ENCODE assay signal across 8 cellular contexts in the genomic region with DNA sequence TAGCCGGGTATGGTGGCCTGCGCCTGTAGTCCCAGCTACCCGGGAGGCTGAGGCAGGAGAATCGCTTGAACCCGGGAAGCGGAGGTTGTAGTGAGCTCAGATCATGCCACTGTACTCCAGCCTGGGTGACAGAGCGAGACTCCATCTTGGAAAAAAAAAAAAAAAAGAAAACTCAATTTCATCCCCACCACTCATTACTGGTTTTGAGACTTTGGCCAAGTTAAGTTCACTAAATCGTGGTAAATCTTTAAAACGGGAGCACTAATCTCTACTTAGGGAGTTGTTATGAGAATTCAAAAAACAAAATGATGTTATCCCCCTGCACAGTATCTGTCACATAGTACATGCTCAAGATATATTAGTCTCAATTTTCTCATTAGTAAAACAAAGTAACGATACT. TPM values are rescaled to one million over a fixed set of nuclear protein-coding genes. Genes with fewer than 3 reads are reported as not detected.
DNase-seq lines count a peak whose midpoint lies in the region; FAIRE-seq and TF ChIP-seq lines count a peak whose summit lies in the region.
"Not testable (repeated sequence)": the region's sequence is repeated elsewhere in the genome, so short reads cannot be mapped to it uniquely, and the experiment has no call there.

No MANE protein-coding gene starts in this region.

- peak overlapping the region; percentile 70 for H3K27ac ChIP-seq in CD8-positive, alpha-beta memory T cell (ENCODE audit: low read depth, low read length)
- not testable (repeated sequence) for H3K27ac ChIP-seq in KMS-11, WERI-Rb-1, ascending aorta, neural progenitor cell, suprapubic skin
- H3K27ac ChIP-seq in endothelial cell of umbilical vein (ENCODE audit: insufficient read depth, low read depth, low read length) (peak overlapping the region; percentile 47), keratinocyte (ENCODE audit: control insufficient read depth, insufficient read depth, low read length) (peak overlapping the region; percentile 79)

- not testable (repeated sequence) for H2AFZ ChIP-seq in KMS-11 (ENCODE audit: low read depth); endothelial cell of umbilical vein (ENCODE audit: low read depth, low read length); keratinocyte (ENCODE audit: control insufficient read depth, low read length); neural progenitor cell (replicated peaks)

- H3K27ac Mint-ChIP-seq in CD8-positive, alpha-beta memory T cell: peak overlapping the region in 6 of 8 donors; percentile 83 to 100 (median 93)
- H3K27ac Mint-ChIP-seq in neural progenitor cell: not testable (repeated sequence)

- not testable (repeated sequence) for TF ChIP-seq POLR2A in endothelial cell of umbilical vein (IDR thresholded peaks at IDR 0.05; ENCODE audit: low read depth, low read length); suprapubic skin (IDR thresholded peaks at IDR 0.05)

- H3K4me1 Mint-ChIP-seq in CD8-positive, alpha-beta memory T cell: peaks cover 24 to 35% (median 26%) of the 10 kb centered on the region in 3 donors
- peaks cover 16% of the 10 kb centered on the region for H3K4me1 Mint-ChIP-seq in neural progenitor cell

- not testable (repeated sequence) for H3K9me3 ChIP-seq in CD8-positive, alpha-beta memory T cell (ENCODE audit: low read length); WERI-Rb-1 (ENCODE audit: severe bottlenecking); ascending aorta; endothelial cell of umbilical vein (replicated peaks; ENCODE audit: control insufficient read depth, insufficient read depth, low read length); keratinocyte (ENCODE audit: control insufficient read depth, low read depth, low read length); neural progenitor cell (ENCODE audit: low read depth); suprapubic skin

- CTCF ChIA-PET in CD8-positive, alpha-beta memory T cell (lab: Charles Lee): interaction anchor here (1.0 to 3.8 kb wide), 4 partner anchors 9 to 41 kb away, joined by 3 to 16 read pairs (median 8); partner anchors contain the start of gene LATS1
- CTCF ChIA-PET in endothelial cell of umbilical vein (lab: Charles Lee): not testable (repeated sequence)

- peak overlapping the region; percentile 54 for H3K4me2 ChIP-seq in KMS-11
- H3K4me2 ChIP-seq in endothelial cell of umbilical vein (ENCODE audit: insufficient read depth, low read length): peak overlapping the region; percentile 90
- peak overlapping the region; percentile 88 for H3K4me2 ChIP-seq in keratinocyte (ENCODE audit: control insufficient read depth, extremely low read depth, insufficient read depth, low read depth, low read length)
- peak overlapping the region; percentile 76 for H3K4me2 ChIP-seq in neural progenitor cell

- not testable (repeated sequence) for H3K27me3 Mint-ChIP-seq in CD8-positive, alpha-beta memory T cell; neural progenitor cell (ENCODE audit: insufficient read depth, low read depth)

- H3K36me3 Mint-ChIP-seq in CD8-positive, alpha-beta memory T cell: peaks cover 4 to 41% (median 7%) of the 10 kb centered on the region in 3 donors
- peaks cover 12% of the 10 kb centered on the region for H3K36me3 Mint-ChIP-seq in neural progenitor cell

- not testable (repeated sequence) for DNase-seq in CD8-positive, alpha-beta memory T cell; WERI-Rb-1; ascending aorta (ENCODE audit: low spot score in 2 of 2); endothelial cell of umbilical vein (ENCODE audit: low read depth, low spot score); keratinocyte (ENCODE audit: low read depth, low spot score); neural progenitor cell (ENCODE audit: low spot score); suprapubic skin (ENCODE audit: low spot score in 2 of 2)

- H3K27me3 ChIP-seq in CD8-positive, alpha-beta memory T cell (ENCODE audit: insufficient read depth, low read length, poor library complexity, severe bottlenecking); KMS-11 (ENCODE audit: insufficient read depth, low read depth); WERI-Rb-1 (ENCODE audit: insufficient read depth, low read depth, severe bottlenecking); ascending aorta; endothelial cell of umbilical vein (ENCODE audit: control insufficient read depth in 2 of 2, insufficient read depth in 2 of 2, low read length in 2 of 2); keratinocyte (ENCODE audit: control insufficient read depth, extremely low read depth, insufficient read depth, low read length); neural progenitor cell; suprapubic skin: not testable (repeated sequence)

- peak overlapping the region; percentile 61; the same call in 1 of the 2 replicates for H3K9ac ChIP-seq in KMS-11
- peak overlapping the region; percentile 89 for H3K9ac ChIP-seq in endothelial cell of umbilical vein (replicated peaks; ENCODE audit: extremely low read depth, insufficient read depth, low read length)
- peak overlapping the region; percentile 90 for H3K9ac ChIP-seq in keratinocyte (ENCODE audit: control insufficient read depth, extremely low read depth, insufficient read depth, low read length)
- H3K9ac ChIP-seq in neural progenitor cell: peak overlapping the region; percentile 70

- not testable (repeated sequence) for H3K9me3 Mint-ChIP-seq in CD8-positive, alpha-beta memory T cell; neural progenitor cell

- not testable (repeated sequence) for H4K20me1 ChIP-seq in KMS-11 (ENCODE audit: insufficient read depth); endothelial cell of umbilical vein (replicated peaks; ENCODE audit: control insufficient read depth, extremely low read depth, insufficient read depth, low read length); keratinocyte (ENCODE audit: control insufficient read depth, extremely low read depth, insufficient read depth, low read length); neural progenitor cell (ENCODE audit: low read depth)

- H3K36me3 ChIP-seq in CD8-positive, alpha-beta memory T cell (ENCODE audit: insufficient read depth, low read length): peaks cover 18% of the 10 kb centered on the region
- H3K36me3 ChIP-seq in KMS-11 (ENCODE audit: insufficient read depth); endothelial cell of umbilical vein (ENCODE audit: control insufficient read depth in 2 of 2, extremely low read depth in 1 of 2, insufficient read depth in 2 of 2, low read length in 2 of 2); keratinocyte (ENCODE audit: control insufficient read depth in 2 of 2, extremely low read depth in 1 of 2, insufficient read depth in 2 of 2, low read length in 2 of 2); neural progenitor cell: not testable (repeated sequence)
- H3K36me3 ChIP-seq in WERI-Rb-1 (peaks cover 41% of the 10 kb centered on the region), ascending aorta (peaks cover 23 to 24% of the 10 kb centered on the region in 2 donors), suprapubic skin (peaks cover 32% of the 10 kb centered on the region)

- intact Hi-C loops in ascending aorta (cut with DNase I): loop anchor here (10.0 kb wide), 1 partner anchor 180 kb away; the partner anchor contains the start of gene RAET1G
- intact Hi-C loops in endothelial cell of umbilical vein (cut with micrococcal nuclease): not testable (repeated sequence)

- 74% methylated on average over 10 of the region's 10 CpGs for WGBS in suprapubic skin

- not testable (repeated sequence) for TF ChIP-seq EP300 in suprapubic skin (IDR thresholded peaks at IDR 0.05)

- POLR2A ChIA-PET in CD8-positive, alpha-beta memory T cell (lab: Charles Lee): interaction anchor here (0.6 kb wide), 1 partner anchor 897 kb away, joined by 3 read pairs; no protein-coding TSS in a partner anchor
- POLR2A ChIA-PET in endothelial cell of umbilical vein (lab: Charles Lee): interaction anchor here (0.5 kb wide), 1 partner anchor 8 kb away, joined by 3 read pairs; no protein-coding TSS in a partner anchor

- FAIRE-seq in endothelial cell of umbilical vein (lab: Jason Lieb, UNC); keratinocyte (lab: Jason Lieb, UNC): not testable (repeated sequence)

- not testable (repeated sequence) for H3K9me1 ChIP-seq in endothelial cell of umbilical vein (replicated peaks; ENCODE audit: control insufficient read depth, extremely low read depth, insufficient read depth, low read length); keratinocyte (ENCODE audit: control insufficient read depth, extremely low read depth, insufficient read depth, low read length)

- dilution Hi-C loops in endothelial cell of umbilical vein (cut with MboI; ENCODE audit: extremely low pct_ligation_motif_present, low sequenced_read_pairs); keratinocyte (cut with MboI; ENCODE audit: extremely low pct_ligation_motif_present, low sequenced_read_pairs): not testable (repeated sequence)

- peak overlapping the region; percentile 65 for H3K4me3 ChIP-seq in CD8-positive, alpha-beta memory T cell (ENCODE audit: low read length)
- not testable (repeated sequence) for H3K4me3 ChIP-seq in KMS-11 (IDR thresholded peaks at IDR 0.05; ENCODE audit: insufficient read depth, low read depth, low read length)
- peak overlapping the region; percentile 82 for H3K4me3 ChIP-seq in WERI-Rb-1 (ENCODE audit: low read depth, low read length)
- peak overlapping the region; percentile 70 to 73 for H3K4me3 ChIP-seq in ascending aorta
- peak overlapping the region in 2 of 3 experiments; percentile 83 to 96 for H3K4me3 ChIP-seq in endothelial cell of umbilical vein (replicated peaks in 1 of 3; ENCODE audit: insufficient read depth in 1 of 3, low read depth in 1 of 3, low read length in 3 of 3)
- peak overlapping the region in 2 of 3 experiments; percentile 94 to 95 for H3K4me3 ChIP-seq in keratinocyte (ENCODE audit: control insufficient read depth in 2 of 3, extremely low read depth in 1 of 3, insufficient read depth in 2 of 3, low read depth in 1 of 3, low read length in 3 of 3)
- peak overlapping the region; percentile 73 for H3K4me3 ChIP-seq in neural progenitor cell
- peak overlapping the region; percentile 78 for H3K4me3 ChIP-seq in suprapubic skin

- H3K4me1 ChIP-seq in CD8-positive, alpha-beta memory T cell (ENCODE audit: insufficient read depth, low read length): peaks cover 18% of the 10 kb centered on the region
- H3K4me1 ChIP-seq in KMS-11 (ENCODE audit: low read depth, poor library complexity, severe bottlenecking) (peaks cover 11% of the 10 kb centered on the region), suprapubic skin (peaks cover 22% of the 10 kb centered on the region)
- H3K4me1 ChIP-seq in ascending aorta; endothelial cell of umbilical vein (ENCODE audit: control insufficient read depth, extremely low read depth, insufficient read depth, low read length); keratinocyte (ENCODE audit: control insufficient read depth, extremely low read depth, insufficient read depth, low read length); neural progenitor cell: not testable (repeated sequence)

- not testable (repeated sequence) for TF ChIP-seq CTCF in KMS-11 (conservative IDR thresholded peaks at IDR 0.05; ENCODE audit: low read depth, low read length); WERI-Rb-1 (IDR thresholded peaks at IDR 0.05; ENCODE audit: low read depth, low read length); ascending aorta (IDR thresholded peaks at IDR 0.05); endothelial cell of umbilical vein (IDR thresholded peaks at IDR 0.05; ENCODE audit: extremely low read depth in 1 of 2, insufficient read depth in 1 of 2, low read depth in 1 of 2, low read length in 2 of 2); keratinocyte (optimal IDR thresholded peaks at IDR 0.05 in 1 of 3, IDR thresholded peaks at IDR 0.05 in 1 of 3, conservative IDR thresholded peaks at IDR 0.05 in 1 of 3; ENCODE audit: extremely low read depth in 1 of 3, insufficient read depth in 2 of 3, low read length in 3 of 3); neural progenitor cell (IDR thresholded peaks at IDR 0.05); suprapubic skin (IDR thresholded peaks at IDR 0.05)

- peak overlapping the region; percentile 94 to 99 (median 95) for H3K4me3 Mint-ChIP-seq in CD8-positive, alpha-beta memory T cell
- peak overlapping the region; percentile 98 for H3K4me3 Mint-ChIP-seq in neural progenitor cell

- H3K79me2 ChIP-seq in KMS-11 (ENCODE audit: insufficient read depth, low read depth) (peaks cover 30% of the 10 kb centered on the region), endothelial cell of umbilical vein (ENCODE audit: control insufficient read depth, insufficient read depth, low read length) (peaks cover 22% of the 10 kb centered on the region), keratinocyte (ENCODE audit: control insufficient read depth, insufficient read depth, low read length) (peaks cover 24% of the 10 kb centered on the region), neural progenitor cell (ENCODE audit: low read depth) (peaks cover 38% of the 10 kb centered on the region)

- not testable (repeated sequence) for BruUV-seq in endothelial cell of umbilical vein (replicated peaks; lab: Mats Ljungman, UMichigan)

- peaks cover 15% of the 10 kb centered on the region for H3F3A ChIP-seq in neural progenitor cell (ENCODE audit: low read depth)

RNA-seq across cellular contexts. Expression of gene NUP43, which starts 1.1 kb away (rescaled TPM):
- 10 to 100 TPM; 82.3 to 86.2 TPM for total RNA-seq in CD8-positive, alpha-beta memory T cell
- polyA plus RNA-seq in CD8-positive, alpha-beta memory T cell: 6.2 TPM
- 2.9 TPM for total RNA-seq in ascending aorta
- 49.0 and 56.8 TPM in 2 replicates for total RNA-seq in endothelial cell of umbilical vein
- 12.3 and 14.9 TPM in 2 replicates for polyA plus RNA-seq in endothelial cell of umbilical vein
- 14.8 and 16.0 TPM in 2 replicates for polyA plus RNA-seq in endothelial cell of umbilical vein (2011; cell fraction: cytosol; rRNA removed)
- 34.9 and 53.1 TPM in 2 replicates for polyA plus RNA-seq in endothelial cell of umbilical vein (2011; cell fraction: nucleus; rRNA removed)
- polyA plus RNA-seq in endothelial cell of umbilical vein (2012): 20.4 and 33.2 TPM in 2 replicates
- 70.1 and 87.7 TPM in 2 replicates for polyA minus RNA-seq in endothelial cell of umbilical vein
- 24.8 TPM for polyA minus RNA-seq in endothelial cell of umbilical vein (2011; cell fraction: cytosol; rRNA and poly(A)+ RNA removed)
- 21.5 and 31.9 TPM in 2 replicates for polyA minus RNA-seq in endothelial cell of umbilical vein (2011; cell fraction: nucleus; rRNA and poly(A)+ RNA removed)
- 24.0 to 33.8 TPM (median 30.2 TPM) in 3 replicates for polyA plus RNA-seq in keratinocyte
- polyA plus RNA-seq in keratinocyte (2011; ENCODE audit: low read depth): 20.3 TPM
- polyA plus RNA-seq in keratinocyte (2011; cell fraction: cytosol; rRNA removed): 18.5 and 34.2 TPM in 2 replicates
- polyA plus RNA-seq in keratinocyte (2011; cell fraction: nucleus; rRNA removed): 33.7 and 35.1 TPM in 2 replicates
- 16.5 and 23.1 TPM in 2 replicates for polyA plus RNA-seq in keratinocyte (2012; ENCODE audit: low replicate concordance)
- polyA minus RNA-seq in keratinocyte: 33.1 to 101 TPM (median 64.8 TPM) in 3 replicates
- polyA minus RNA-seq in keratinocyte (2011; cell fraction: cytosol; rRNA and poly(A)+ RNA removed): 21.9 TPM
- 14.1 and 31.7 TPM in 2 replicates for polyA minus RNA-seq in keratinocyte (2011; cell fraction: nucleus; rRNA and poly(A)+ RNA removed)
- 84.5 and 107 TPM in 2 replicates for total RNA-seq in neural progenitor cell (ENCODE audit: low replicate concordance)
- 10 to 100 TPM; 21.0 to 31.3 (median 22.3) TPM for total RNA-seq in suprapubic skin

RNA-seq across cellular contexts. Expression of gene PCMT1, which starts 4.3 kb away (rescaled TPM):
- 100 to 1,000 TPM; 107 to 108 TPM for total RNA-seq in CD8-positive, alpha-beta memory T cell
- 148 TPM for polyA plus RNA-seq in CD8-positive, alpha-beta memory T cell
- total RNA-seq in ascending aorta: 23.5 TPM
- total RNA-seq in endothelial cell of umbilical vein: 95.0 and 100 TPM in 2 replicates
- 78.5 and 102 TPM in 2 replicates for polyA plus RNA-seq in endothelial cell of umbilical vein
- polyA plus RNA-seq in endothelial cell of umbilical vein (2011; cell fraction: cytosol; rRNA removed): 119 and 127 TPM in 2 replicates
- polyA plus RNA-seq in endothelial cell of umbilical vein (2011; cell fraction: nucleus; rRNA removed): 48.7 and 66.2 TPM in 2 replicates
- polyA plus RNA-seq in endothelial cell of umbilical vein (2012): 71.3 and 117 TPM in 2 replicates
- polyA minus RNA-seq in endothelial cell of umbilical vein: 47.0 and 51.5 TPM in 2 replicates
- 50.7 TPM for polyA minus RNA-seq in endothelial cell of umbilical vein (2011; cell fraction: cytosol; rRNA and poly(A)+ RNA removed)
- 12.3 and 20.1 TPM in 2 replicates for polyA minus RNA-seq in endothelial cell of umbilical vein (2011; cell fraction: nucleus; rRNA and poly(A)+ RNA removed)
- 126 to 178 TPM (median 167 TPM) in 3 replicates for polyA plus RNA-seq in keratinocyte
- polyA plus RNA-seq in keratinocyte (2011; ENCODE audit: low read depth): 61.5 TPM
- 117 and 163 TPM in 2 replicates for polyA plus RNA-seq in keratinocyte (2011; cell fraction: cytosol; rRNA removed)
- 146 and 193 TPM in 2 replicates for polyA plus RNA-seq in keratinocyte (2011; cell fraction: nucleus; rRNA removed)
- 94.3 and 111 TPM in 2 replicates for polyA plus RNA-seq in keratinocyte (2012; ENCODE audit: low replicate concordance)
- 27.4 to 104 TPM (median 86.1 TPM) in 3 replicates for polyA minus RNA-seq in keratinocyte
- polyA minus RNA-seq in keratinocyte (2011; cell fraction: cytosol; rRNA and poly(A)+ RNA removed): 82.3 TPM
- 38.4 and 69.7 TPM in 2 replicates for polyA minus RNA-seq in keratinocyte (2011; cell fraction: nucleus; rRNA and poly(A)+ RNA removed)
- 112 and 133 TPM in 2 replicates for total RNA-seq in neural progenitor cell (ENCODE audit: low replicate concordance)
- total RNA-seq in suprapubic skin: 10 to 100 TPM; 57.4 to 67.6 (median 66.6) TPM

RNA-seq across cellular contexts. Expression of gene LATS1, which starts 27.4 kb away (rescaled TPM):
- total RNA-seq in CD8-positive, alpha-beta memory T cell: 10 to 100 TPM; 29.7 to 33.8 TPM
- polyA plus RNA-seq in CD8-positive, alpha-beta memory T cell: 12.7 TPM
- total RNA-seq in ascending aorta (11.9 TPM), endothelial cell of umbilical vein (27.6 and 28.7 TPM in 2 replicates), neural progenitor cell (ENCODE audit: low replicate concordance) (21.1 and 28.0 TPM in 2 replicates), suprapubic skin (10 to 100 TPM; 31.2 to 55.0 (median 44.4) TPM)
- polyA plus RNA-seq in endothelial cell of umbilical vein (8.4 and 10.2 TPM in 2 replicates), keratinocyte (6.5 to 16.2 TPM (median 11.3 TPM) in 3 replicates)
- polyA plus RNA-seq in endothelial cell of umbilical vein (2011; cell fraction: cytosol; rRNA removed): 10.1 and 10.3 TPM in 2 replicates
- polyA plus RNA-seq in endothelial cell of umbilical vein (2011; cell fraction: nucleus; rRNA removed): 19.2 and 21.1 TPM in 2 replicates
- 8.7 and 13.5 TPM in 2 replicates for polyA plus RNA-seq in endothelial cell of umbilical vein (2012)
- polyA minus RNA-seq in endothelial cell of umbilical vein (30.8 and 35.4 TPM in 2 replicates), keratinocyte (16.0 to 30.9 TPM (median 17.2 TPM) in 3 replicates)
- 12.5 TPM for polyA minus RNA-seq in endothelial cell of umbilical vein (2011; cell fraction: cytosol; rRNA and poly(A)+ RNA removed)
- polyA minus RNA-seq in endothelial cell of umbilical vein (2011; cell fraction: nucleus; rRNA and poly(A)+ RNA removed): 28.3 and 42.7 TPM in 2 replicates
- 8.2 TPM for polyA plus RNA-seq in keratinocyte (2011; ENCODE audit: low read depth)
- 5.1 and 10.8 TPM in 2 replicates for polyA plus RNA-seq in keratinocyte (2011; cell fraction: cytosol; rRNA removed)
- 22.7 TPM in 2 replicates for polyA plus RNA-seq in keratinocyte (2011; cell fraction: nucleus; rRNA removed)
- polyA plus RNA-seq in keratinocyte (2012; ENCODE audit: low replicate concordance): 7.2 and 9.2 TPM in 2 replicates
- 10.7 TPM for polyA minus RNA-seq in keratinocyte (2011; cell fraction: cytosol; rRNA and poly(A)+ RNA removed)
- 17.4 and 31.6 TPM in 2 replicates for polyA minus RNA-seq in keratinocyte (2011; cell fraction: nucleus; rRNA and poly(A)+ RNA removed)
